ENCODE assay signal across 8 cellular contexts in the genomic region with DNA sequence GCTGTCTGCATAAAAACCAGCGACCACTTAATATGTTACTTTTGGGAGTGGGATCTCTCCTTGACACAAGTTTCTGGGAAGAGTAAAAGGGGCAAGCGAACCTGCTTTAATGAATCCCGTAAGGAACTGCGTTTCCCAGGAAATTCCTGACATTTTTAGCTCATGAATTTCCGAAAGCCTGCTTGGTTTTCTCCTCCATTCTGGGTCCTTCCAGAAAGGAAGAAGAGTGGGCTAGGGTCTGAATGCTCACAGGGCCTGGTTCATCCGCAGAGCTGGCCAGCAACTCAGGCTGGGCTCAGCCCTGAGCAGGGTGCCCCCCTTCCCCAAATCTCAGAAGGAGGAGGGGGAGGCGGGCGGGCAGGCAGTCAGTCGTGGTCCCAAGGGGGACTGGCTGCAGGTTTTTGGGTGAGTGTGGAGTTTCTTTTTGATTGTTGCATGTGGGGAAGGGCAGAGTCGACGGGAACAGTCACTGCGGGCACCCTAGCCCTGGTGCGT. TPM values are rescaled to one million over a fixed set of nuclear protein-coding genes. Genes with fewer than 3 reads are reported as not detected.
DNase-seq lines count a peak whose midpoint lies in the region; ATAC-seq and TF ChIP-seq lines count a peak whose summit lies in the region.

No MANE protein-coding gene starts in this region.

- H3K27me3 Mint-ChIP-seq in activated naive CD4-positive, alpha-beta T cell treated with anti-CD3 and anti-CD28 coated beads, Interleukin-2, amount 10 ng/mL, durations not matched to agents 7 days and 5 days = peaks cover 45% of the 10 kb centered on the region

- H3K27ac Mint-ChIP-seq in activated naive CD4-positive, alpha-beta T cell treated with anti-CD3 and anti-CD28 coated beads, Interleukin-2, amount 10 ng/mL, durations not matched to agents 7 days and 5 days = no peak overlapping the region

- no peaks in the 10 kb centered on the region for H3K9me3 ChIP-seq in adrenal gland (replicated peaks in 1 of 3)
- no peaks in the 10 kb centered on the region for H3K9me3 ChIP-seq in transverse colon

- peak overlapping the region in 3 of 5 donors; percentile 11 to 99 (median 96) for H3K27ac ChIP-seq in adrenal gland
- H3K27ac ChIP-seq in layer of hippocampus (ENCODE audit: low read depth, low read length) = peak overlapping the region; percentile 78
- H3K27ac ChIP-seq in transverse colon = peak overlapping the region; percentile 96 to 98 (median 97)

- H3K4me1 ChIP-seq in adrenal gland (replicated peaks in 1 of 2) (peaks cover 27 to 75% of the 10 kb centered on the region in 2 donors), transverse colon (peaks cover 24 to 67% (median 60%) of the 10 kb centered on the region in 4 donors)

- TF ChIP-seq CTCF in adrenal gland (IDR thresholded peaks at IDR 0.05) = no peak
- TF ChIP-seq CTCF in transverse colon (IDR thresholded peaks at IDR 0.05) = no peak

- H3K4me3 Mint-ChIP-seq in activated naive CD4-positive, alpha-beta T cell treated with anti-CD3 and anti-CD28 coated beads, Interleukin-2, amount 10 ng/mL, durations not matched to agents 7 days and 5 days = peak overlapping the region; percentile 95

- H3K36me3 ChIP-seq in adrenal gland (replicated peaks in 1 of 2) = no peaks in the 10 kb centered on the region
- no peaks in the 10 kb centered on the region for H3K36me3 ChIP-seq in transverse colon

- ATAC-seq in HG02973 (IDR thresholded peaks at IDR 0.05; ENCODE audit: unreplicated experiment) (no peak), GM19324 (IDR thresholded peaks at IDR 0.05; ENCODE audit: low FRiP score, unreplicated experiment) (no peak)

- no peak for TF ChIP-seq POLR2A in adrenal gland (IDR thresholded peaks at IDR 0.05)
- no peak for TF ChIP-seq POLR2A in transverse colon (IDR thresholded peaks at IDR 0.05)

- DNase-seq in activated naive CD4-positive, alpha-beta T cell treated with anti-CD3 and anti-CD28 coated beads, Interleukin-2, amount 10 ng/mL, durations not matched to agents 7 days and 5 days = no peak
- no peak for DNase-seq in activated naive CD4-positive, alpha-beta T cell treated with anti-CD3 and anti-CD28 coated beads, Interleukin-2, amount 50 U/mL, for 16 hours
- DNase-seq in adrenal gland (no peak), transverse colon (no peak), GF-D8 (lab: John Stamatoyannopoulos, UW) (no peak)

- CTCF ChIA-PET in activated naive CD4-positive, alpha-beta T cell treated with anti-CD3 and anti-CD28 coated beads, Interleukin-2, amount 10 ng/mL, durations not matched to agents 7 days and 5 days (lab: Charles Lee) = interaction anchor here (1.2 to 7.2 kb wide), 2 partner anchors 32 to 44 kb away, joined by 3 to 62 read pairs; no protein-coding TSS in a partner anchor

- intact Hi-C loops in adrenal gland (cut with DNase I) = loop anchor here in 1 of 2 donors (5.0 kb wide), 1 partner anchor 35 kb away; no protein-coding TSS in a partner anchor
- intact Hi-C loops in transverse colon (cut with DNase I; ENCODE audit: low total_unique reads) = no loop called here

- TF ChIP-seq EP300 in transverse colon (IDR thresholded peaks at IDR 0.05; ENCODE audit: low read depth) = no peak

- WGBS in adrenal gland, 4 donors = 20 to 31% (median 25%) methylated on average over 6 to 13 of the region's 13 CpGs
- whole genome bisulfite sequencing in transverse colon (ENCODE audit: low coverage in 1 of 2), 2 donors = 0 to 32% methylated on average over 1 to 13 of the region's 13 CpGs

- H3K4me3 ChIP-seq in adrenal gland (peak overlapping the region in 2 of 4 donors; percentile 65 to 89), transverse colon (peak overlapping the region; percentile 68 to 80 (median 74))

- in situ Hi-C loops in transverse colon (cut with MboI; ENCODE audit: low pct_ligation_motif_present in 1 of 4, low pct_unique_long_range_greater_than_20kb in 1 of 4, low sequenced_read_pairs in 3 of 4) = no loop called here

- no peaks in the 10 kb centered on the region for H3K9me3 Mint-ChIP-seq in activated naive CD4-positive, alpha-beta T cell treated with anti-CD3 and anti-CD28 coated beads, Interleukin-2, amount 10 ng/mL, durations not matched to agents 7 days and 5 days

- peaks cover 13% of the 10 kb centered on the region for H3K36me3 Mint-ChIP-seq in activated naive CD4-positive, alpha-beta T cell treated with anti-CD3 and anti-CD28 coated beads, Interleukin-2, amount 10 ng/mL, durations not matched to agents 7 days and 5 days

- peaks cover 66% of the 10 kb centered on the region for H3K4me1 Mint-ChIP-seq in activated naive CD4-positive, alpha-beta T cell treated with anti-CD3 and anti-CD28 coated beads, Interleukin-2, amount 10 ng/mL, durations not matched to agents 7 days and 5 days

- H3K27me3 ChIP-seq in adrenal gland (no peaks in the 10 kb centered on the region), layer of hippocampus (ENCODE audit: control insufficient read depth, insufficient read depth, low read length) (no peaks in the 10 kb centered on the region), transverse colon (peaks cover 5% of the 10 kb centered on the region)

RNA-seq across cellular contexts. Expression of a gene that starts 1.2 kb away (rescaled TPM):
- total RNA-seq in adrenal gland (10 to 100 TPM; 19.0 to 37.0 (median 25.4) TPM), transverse colon (10 to 100 TPM in 3 of 4 donors, 1 to 10 TPM in 1; 7.4 to 34.6 (median 18.8) TPM)
- 10 to 100 TPM in 1 of 3 donors, 1 to 10 TPM in 2; 4.9 to 14.0 (median 10.0) TPM for polyA plus RNA-seq in adrenal gland

RNA-seq across cellular contexts. Expression of a gene that starts 13.0 kb away (rescaled TPM):
- total RNA-seq in adrenal gland (10 to 100 TPM in 7 of 8 donors, 1 to 10 TPM in 1; 8.8 to 25.9 (median 13.8) TPM), transverse colon (10 to 100 TPM; 12.8 to 22.4 (median 20.5) TPM)
- polyA plus RNA-seq in adrenal gland = 10 to 100 TPM in 2 of 3 donors, 1 to 10 TPM in 1; 5.6 to 14.8 (median 10.9) TPM
